8 cellular contexts compared by ENCODE assay signal in the genomic region with DNA sequence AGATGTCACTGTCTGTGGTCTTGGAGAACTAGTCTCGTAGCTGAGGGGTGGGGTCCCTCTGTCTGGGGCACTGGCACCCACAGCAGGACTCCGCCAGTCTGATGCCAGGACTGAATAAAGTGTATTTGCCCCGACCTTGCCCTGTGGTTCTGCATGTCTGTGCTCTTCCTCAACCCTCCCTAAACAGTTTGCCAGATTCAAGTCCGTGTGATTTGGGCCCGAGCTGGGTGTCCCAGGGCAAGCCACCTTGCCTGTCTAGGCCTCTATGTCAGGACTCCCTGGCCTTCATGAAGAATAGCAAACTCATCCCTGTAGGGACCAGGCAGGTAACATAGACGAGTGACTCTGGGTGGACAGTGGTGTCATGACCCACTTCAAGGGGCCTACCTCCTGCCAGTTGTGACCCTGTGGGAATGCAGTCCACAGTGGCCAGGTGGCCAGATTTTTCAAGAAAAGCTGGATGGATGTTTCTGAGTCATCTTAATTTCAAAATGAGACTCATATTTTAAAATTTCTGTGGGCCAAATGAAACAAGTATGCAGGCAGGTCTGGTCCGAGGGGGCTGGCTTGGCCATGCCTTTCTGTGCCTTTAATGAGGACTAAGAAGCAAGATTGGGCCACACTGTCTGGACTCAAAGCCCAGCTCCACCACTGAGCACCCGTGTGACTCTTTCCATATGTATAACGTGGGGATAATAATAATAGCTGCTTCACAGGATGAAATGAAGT. TPM values are rescaled to one million over a fixed set of nuclear protein-coding genes. Genes with fewer than 3 reads are reported as not detected.
DNase-seq lines count a peak whose midpoint lies in the region; TF ChIP-seq lines count a peak whose summit lies in the region.

No MANE protein-coding gene starts in this region.

- H3K4me1 Mint-ChIP-seq in activated CD4-positive, alpha-beta T cell treated with anti-CD3 and anti-CD28 coated beads, Interleukin-2, amount 10 ng/mL, durations not matched to agents 7 days and 5 days, result peaks cover 32% of the 10 kb centered on the region

- peak overlapping the region; percentile 84 for H3K27ac ChIP-seq in WERI-Rb-1
- H3K27ac ChIP-seq in fibroblast of lung (ENCODE audit: insufficient read depth, low read length), result no peak overlapping the region
- H3K27ac ChIP-seq in spleen, result peak overlapping the region in 6 of 8 donors; percentile 13 to 96 (median 79)

- H3K27ac Mint-ChIP-seq in activated CD4-positive, alpha-beta T cell treated with anti-CD3 and anti-CD28 coated beads, Interleukin-2, amount 10 ng/mL, durations not matched to agents 7 days and 5 days, result peak overlapping the region; percentile 44

- no peaks in the 10 kb centered on the region for H3K9me3 Mint-ChIP-seq in activated CD4-positive, alpha-beta T cell treated with anti-CD3 and anti-CD28 coated beads, Interleukin-2, amount 10 ng/mL, durations not matched to agents 7 days and 5 days

- intact Hi-C loops in spleen (cut with DNase I; ENCODE audit: low total_unique reads), result loop anchor here (5.0 kb wide), 2 partner anchors 41 to 121 kb away; no protein-coding TSS in a partner anchor

- peaks cover 30% of the 10 kb centered on the region for H3K36me3 ChIP-seq in WERI-Rb-1
- H3K36me3 ChIP-seq in fibroblast of lung (ENCODE audit: control insufficient read depth, insufficient read depth, low read length), result peaks cover 4% of the 10 kb centered on the region
- H3K36me3 ChIP-seq in spleen, result no peaks in the 10 kb centered on the region

- H3K36me3 Mint-ChIP-seq in activated CD4-positive, alpha-beta T cell treated with anti-CD3 and anti-CD28 coated beads, Interleukin-2, amount 10 ng/mL, durations not matched to agents 7 days and 5 days (ENCODE audit: low read depth), result no peaks in the 10 kb centered on the region

- peak overlapping the region; percentile 85 for H3K4me2 ChIP-seq in fibroblast of lung (ENCODE audit: extremely low read depth, insufficient read depth, low read length)

- H3K4me1 ChIP-seq in fibroblast of lung (ENCODE audit: control insufficient read depth, extremely low read depth, insufficient read depth, low read length) (peaks cover 10% of the 10 kb centered on the region), spleen (peaks cover 13 to 64% (median 53%) of the 10 kb centered on the region in 6 donors)

- H3K9me3 ChIP-seq in WERI-Rb-1 (ENCODE audit: severe bottlenecking) (no peaks in the 10 kb centered on the region), fibroblast of lung (ENCODE audit: control insufficient read depth, insufficient read depth, low read depth, low read length) (no peaks in the 10 kb centered on the region), spleen (no peaks in the 10 kb centered on the region)

- no peak for TF ChIP-seq POLR2A in spleen (IDR thresholded peaks at IDR 0.05)

- H3K27me3 Mint-ChIP-seq in activated CD4-positive, alpha-beta T cell treated with anti-CD3 and anti-CD28 coated beads, Interleukin-2, amount 10 ng/mL, durations not matched to agents 7 days and 5 days, result no peaks in the 10 kb centered on the region

- H3K79me2 ChIP-seq in fibroblast of lung (ENCODE audit: control insufficient read depth, insufficient read depth, low read length), result peaks cover 26% of the 10 kb centered on the region

- H2AFZ ChIP-seq in fibroblast of lung (ENCODE audit: low read length), result no peak overlapping the region

- H3K4me3 Mint-ChIP-seq in activated CD4-positive, alpha-beta T cell treated with anti-CD3 and anti-CD28 coated beads, Interleukin-2, amount 10 ng/mL, durations not matched to agents 7 days and 5 days, result peak overlapping the region; percentile 50

- no peak overlapping the region for H3K9ac ChIP-seq in fibroblast of lung (ENCODE audit: insufficient read depth, low read length)

- no peak for DNase-seq in activated CD4-positive, alpha-beta T cell treated with anti-CD3 and anti-CD28 coated beads, Interleukin-2, amount 10 ng/mL, durations not matched to agents 7 days and 5 days
- DNase-seq in activated CD4-positive, alpha-beta T cell treated with anti-CD3 and anti-CD28 coated beads, Interleukin-2, amount 50 U/mL, for 48 hours, result no peak
- no peak for DNase-seq in WERI-Rb-1
- no peak for DNase-seq in fibroblast of lung (ENCODE audit: low read depth in 2 of 2)
- no peak for DNase-seq in spleen
- no peak for DNase-seq in activated CD4-positive, CD25-positive, alpha-beta regulatory T cell (lab: John Stamatoyannopoulos, UW)
- no peak for DNase-seq in SIG-M5 treated with dmso at 0.1 percent for 504 hours (lab: John Stamatoyannopoulos, UW; ENCODE audit: unreplicated experiment)
- DNase-seq in effector CD8-positive, alpha-beta T cell (lab: John Stamatoyannopoulos, UW), result no peak

- WGBS in spleen, 5 donors, result 51 to 66% (median 61%) methylated on average over 9 of the region's 9 CpGs

- TF ChIP-seq CTCF in WERI-Rb-1 (IDR thresholded peaks at IDR 0.05; ENCODE audit: low read depth, low read length) (no peak), fibroblast of lung (conservative IDR thresholded peaks at IDR 0.05 in 1 of 2, IDR thresholded peaks at IDR 0.05 in 1 of 2; ENCODE audit: low read depth in 1 of 2, low read length in 2 of 2) (no peak), spleen (IDR thresholded peaks at IDR 0.05 in 8 of 11, conservative IDR thresholded peaks at IDR 0.05 in 3 of 11) (no peak)

- H4K20me1 ChIP-seq in fibroblast of lung (ENCODE audit: control insufficient read depth, extremely low read depth, insufficient read depth, low read length), result peaks cover 4% of the 10 kb centered on the region

- no peaks in the 10 kb centered on the region for H3K27me3 ChIP-seq in WERI-Rb-1 (ENCODE audit: insufficient read depth, low read depth, severe bottlenecking)
- H3K27me3 ChIP-seq in fibroblast of lung (ENCODE audit: control insufficient read depth, insufficient read depth, low read length), result no peaks in the 10 kb centered on the region
- H3K27me3 ChIP-seq in spleen (replicated peaks in 1 of 7), result peaks cover 0 to 14% (median 0%) of the 10 kb centered on the region in 7 donors

- POLR2A ChIA-PET in activated CD4-positive, alpha-beta T cell treated with anti-CD3 and anti-CD28 coated beads, Interleukin-2, amount 10 ng/mL, durations not matched to agents 7 days and 5 days (lab: Charles Lee), result no interaction called here

- peak overlapping the region; percentile 26 for H3K4me3 ChIP-seq in WERI-Rb-1 (ENCODE audit: low read depth, low read length)
- peak overlapping the region in 3 of 4 experiments; percentile 86 to 96 (median 89) for H3K4me3 ChIP-seq in fibroblast of lung (replicated peaks in 1 of 4; ENCODE audit: control extremely low read depth in 1 of 4, insufficient read depth in 1 of 4, low read depth in 3 of 4, low read length in 4 of 4)
- H3K4me3 ChIP-seq in spleen, result no peak overlapping the region

- CTCF ChIA-PET in activated CD4-positive, alpha-beta T cell treated with anti-CD3 and anti-CD28 coated beads, Interleukin-2, amount 10 ng/mL, durations not matched to agents 7 days and 5 days (lab: Charles Lee), result interaction anchor here (0.8 to 1.8 kb wide), 5 partner anchors 9 to 114 kb away, joined by 3 to 5 read pairs (median 4); no protein-coding TSS in a partner anchor

RNA-seq across cellular contexts. Expression of a gene that starts 3.4 kb away (rescaled TPM):
- 1 to 10 TPM; 5.6 to 6.0 TPM for total RNA-seq in activated CD4-positive, alpha-beta T cell treated with anti-CD3 and anti-CD28 coated beads, Interleukin-2, amount 10 ng/mL, durations not matched to agents 7 days and 5 days
- total RNA-seq in fibroblast of lung (5.6 and 7.3 TPM in 2 replicates), spleen (10 to 100 TPM in 2 of 7 donors, 1 to 10 TPM in 5; 4.5 to 12.5 (median 8.3) TPM)
- polyA plus RNA-seq in fibroblast of lung (4.0 and 4.7 TPM in 2 replicates), spleen (1 to 10 TPM; 3.2 to 4.9 (median 3.4) TPM)
- 14.3 and 15.4 TPM in 2 replicates for polyA plus RNA-seq in fibroblast of lung (2012)
- polyA minus RNA-seq in fibroblast of lung (ENCODE audit: low replicate concordance), result 6.5 and 6.6 TPM in 2 replicates

RNA-seq across cellular contexts. Expression of a gene that starts 18.2 kb away (rescaled TPM):
- 1 to 10 TPM in 1 of 2 experiments, under 1 TPM in 1; 0.87 to 1.2 TPM for total RNA-seq in activated CD4-positive, alpha-beta T cell treated with anti-CD3 and anti-CD28 coated beads, Interleukin-2, amount 10 ng/mL, durations not matched to agents 7 days and 5 days
- total RNA-seq in fibroblast of lung (23.1 and 34.5 TPM in 2 replicates), spleen (10 to 100 TPM; 10.9 to 26.3 (median 18.2) TPM)
- polyA plus RNA-seq in fibroblast of lung (56.0 and 60.5 TPM in 2 replicates), spleen (10 to 100 TPM; 10.5 to 13.4 (median 12.8) TPM)
- polyA plus RNA-seq in fibroblast of lung (2012), result 67.4 and 75.8 TPM in 2 replicates
- polyA minus RNA-seq in fibroblast of lung (ENCODE audit: low replicate concordance), result 82.9 and 98.7 TPM in 2 replicates

RNA-seq across cellular contexts. Expression of a gene that starts 31.4 kb away (rescaled TPM):
- total RNA-seq in activated CD4-positive, alpha-beta T cell treated with anti-CD3 and anti-CD28 coated beads, Interleukin-2, amount 10 ng/mL, durations not matched to agents 7 days and 5 days, result 10 to 100 TPM; 26.4 to 27.1 TPM
- total RNA-seq in fibroblast of lung, result 11.6 and 11.8 TPM in 2 replicates
- 8.7 TPM in 2 replicates for polyA plus RNA-seq in fibroblast of lung
- polyA plus RNA-seq in fibroblast of lung (2012), result 8.1 and 8.7 TPM in 2 replicates
- 3.7 and 6.8 TPM in 2 replicates for polyA minus RNA-seq in fibroblast of lung (ENCODE audit: low replicate concordance)
- 10 to 100 TPM; 17.4 to 26.6 (median 23.6) TPM for total RNA-seq in spleen
- polyA plus RNA-seq in spleen, result 10 to 100 TPM; 18.7 to 22.2 (median 19.5) TPM

RNA-seq across cellular contexts. Expression of a gene that starts 38.2 kb away (rescaled TPM):
- 1 to 10 TPM; 7.8 to 8.2 TPM for total RNA-seq in activated CD4-positive, alpha-beta T cell treated with anti-CD3 and anti-CD28 coated beads, Interleukin-2, amount 10 ng/mL, durations not matched to agents 7 days and 5 days
- 3.9 and 4.8 TPM in 2 replicates for total RNA-seq in fibroblast of lung
- 8.5 and 8.9 TPM in 2 replicates for polyA plus RNA-seq in fibroblast of lung
- 5.3 and 6.1 TPM in 2 replicates for polyA plus RNA-seq in fibroblast of lung (2012)
- 0.27 and 3.2 TPM in 2 replicates for polyA minus RNA-seq in fibroblast of lung (ENCODE audit: low replicate concordance)
- 10 to 100 TPM in 1 of 7 donors, 1 to 10 TPM in 6; 2.3 to 10.4 (median 7.3) TPM for total RNA-seq in spleen
- 1 to 10 TPM; 3.8 to 5.4 (median 4.4) TPM for polyA plus RNA-seq in spleen

RNA-seq across cellular contexts. Expression of a gene that starts 51.8 kb away (rescaled TPM):
- 10 to 100 TPM; 16.0 to 18.8 TPM for total RNA-seq in activated CD4-positive, alpha-beta T cell treated with anti-CD3 and anti-CD28 coated beads, Interleukin-2, amount 10 ng/mL, durations not matched to agents 7 days and 5 days
- 194 and 202 TPM in 2 replicates for total RNA-seq in fibroblast of lung
- 13.3 and 23.4 TPM in 2 replicates for polyA plus RNA-seq in fibroblast of lung
- 13.6 and 26.7 TPM in 2 replicates for polyA plus RNA-seq in fibroblast of lung (2012)
- 12.4 and 25.7 TPM in 2 replicates for polyA minus RNA-seq in fibroblast of lung (ENCODE audit: low replicate concordance)
- total RNA-seq in spleen, result 10 to 100 TPM in 4 of 7 donors, 1 to 10 TPM in 3; 8.3 to 25.7 (median 12.0) TPM
- polyA plus RNA-seq in spleen, result 10 to 100 TPM in 2 of 3 donors, 1 to 10 TPM in 1; 5.7 to 11.7 (median 11.6) TPM

Comparison
In these comparisons a context has a peak if more than half of its experiments do, and no peak if none do; other contexts are left out.
1. H3K4me3 ChIP-seq: peak in WERI-Rb-1 (single experiment) and fibroblast of lung (3 of 4); none in spleen (0 of 8).
2. RNA of a gene that starts 18.2 kb away (total RNA-seq): 23.1 to 34.5 TPM in fibroblast of lung and 10.9 to 26.3 TPM in spleen; 0.87 to 1.2 TPM in activated CD4-positive, alpha-beta T cell treated with anti-CD3 and anti-CD28 coated beads, Interleukin-2, amount 10 ng/mL, durations not matched to agents 7 days and 5 days; every median in the first group is over 4 times any median in the second.